ENCODE assay signal across 12 cellular contexts in genomic region chr5:78472469-78473106, GRCh38.
DNase-seq lines count a peak whose midpoint lies in the region; ATAC-seq, FAIRE-seq and TF ChIP-seq lines count a peak whose summit lies in the region.
"Had no signal": no experiment of that assay in that cellular context is flagged by ENCODE, and none has a peak within 500 bp of the region (broad histone marks: within the 10 kb centered on the region; RNA-seq: fewer than 3 reads in every experiment).

No MANE protein-coding gene starts in this region.

- ATAC-seq in left lung (peak; percentile 35), GM21737 (IDR thresholded peaks at IDR 0.05; ENCODE audit: unreplicated experiment) (no peak), GM21717 (IDR thresholded peaks at IDR 0.05; ENCODE audit: unreplicated experiment) (no peak)

- no peak for TF ChIP-seq POLR2A in uterus (IDR thresholded peaks at IDR 0.05)

- no peaks in the 10 kb centered on the region for H3K4me1 ChIP-seq in MM.1S (ENCODE audit: low read length)
- peaks cover 0 to 5% of the 10 kb centered on the region in 2 donors for H3K4me1 ChIP-seq in left lung
- peaks cover 0 to 3% of the 10 kb centered on the region in 2 donors for H3K4me1 ChIP-seq in uterus
- H3K4me1 ChIP-seq: Peyer's patch had no signal

- H3K27me3 ChIP-seq in MM.1S (replicated peaks; ENCODE audit: insufficient read depth, low read length) (no peaks in the 10 kb centered on the region), brain microvascular endothelial cell (replicated peaks) (no peaks in the 10 kb centered on the region), left lung (no peaks in the 10 kb centered on the region), uterus (no peaks in the 10 kb centered on the region)
- H3K27me3 ChIP-seq: Peyer's patch had no signal

- intact Hi-C loops in left lung (cut with DNase I) = loop anchor here in 1 of 2 donors (10.0 kb wide), 1 partner anchor 62 kb away; no protein-coding TSS in a partner anchor
- intact Hi-C loops in uterus (cut with DNase I; ENCODE audit: low total_unique reads) = no loop called here

- no peaks in the 10 kb centered on the region for H3K79me2 ChIP-seq in MM.1S (ENCODE audit: low read length)

- no peak overlapping the region for H3K27ac ChIP-seq in MM.1S (ENCODE audit: low read length)
- peak overlapping the region; percentile 24 for H3K27ac ChIP-seq in brain microvascular endothelial cell
- no peak overlapping the region for H3K27ac ChIP-seq in left lung
- no peak overlapping the region for H3K27ac ChIP-seq in uterus
- H3K27ac ChIP-seq: Peyer's patch had no signal

- H3K9me2 ChIP-seq in MM.1S (replicated peaks; ENCODE audit: insufficient read depth, low read length) = no peaks in the 10 kb centered on the region

- H3K4me3 ChIP-seq in MM.1S (ENCODE audit: low read length) (no peak overlapping the region), brain microvascular endothelial cell (ENCODE audit: low read depth, low read length) (no peak overlapping the region), left lung (no peak overlapping the region), uterus (no peak overlapping the region)
- H3K4me3 ChIP-seq: Peyer's patch had no signal

- H3K9ac ChIP-seq in MM.1S (ENCODE audit: low read length) = no peak overlapping the region

- H3K9me3 ChIP-seq in MM.1S (replicated peaks; ENCODE audit: insufficient read depth, low read length) (no peaks in the 10 kb centered on the region), left lung (no peaks in the 10 kb centered on the region), uterus (no peaks in the 10 kb centered on the region)
- H3K9me3 ChIP-seq: Peyer's patch had no signal

- peak; percentile 17 for TF ChIP-seq CTCF in D721Med (IDR thresholded peaks at IDR 0.05; ENCODE audit: insufficient read depth, missing control alignments)
- TF ChIP-seq CTCF in MM.1S (IDR thresholded peaks at IDR 0.05; ENCODE audit: low read length) = peak; percentile 20; the same call in 1 of the 2 replicates
- TF ChIP-seq CTCF in brain microvascular endothelial cell (IDR thresholded peaks at IDR 0.05; ENCODE audit: low read depth, low read length, missing control alignments) = peak; percentile 9
- no peak for TF ChIP-seq CTCF in left lung (IDR thresholded peaks at IDR 0.05)
- no peak for TF ChIP-seq CTCF in uterus (IDR thresholded peaks at IDR 0.05)

- in situ Hi-C loops in brain microvascular endothelial cell (cut with HindIII; ENCODE audit: low pct_ligation_motif_present, low sequenced_read_pairs) = no loop called here

- DNase-seq in D721Med (ENCODE audit: insufficient read length, low spot score) (no peak), MM.1S (no peak), brain microvascular endothelial cell (no peak), left lung (no peak), uterus (no peak), HuH-7.5 (ENCODE audit: low spot score) (no peak)
- DNase-seq: KG1; Peyer's patch; stimulated activated CD4-positive, alpha-beta T cell treated with anti-CD3 and anti-CD28 coated beads, Interleukin-12 subunit alpha, Interleukin-12 subunit beta, amount 100 ng/mL, for 4 hours; stimulated activated naive CD4-positive, alpha-beta T cell had no signal

- no peaks in the 10 kb centered on the region for H4K20me1 ChIP-seq in MM.1S (ENCODE audit: insufficient read depth, low read length)

- no peaks in the 10 kb centered on the region for H3K36me3 ChIP-seq in MM.1S (replicated peaks; ENCODE audit: insufficient read depth, low read length)
- no peaks in the 10 kb centered on the region for H3K36me3 ChIP-seq in brain microvascular endothelial cell (replicated peaks)
- H3K36me3 ChIP-seq in left lung = peaks cover 0 to 5% of the 10 kb centered on the region in 2 donors
- H3K36me3 ChIP-seq in uterus = no peaks in the 10 kb centered on the region

- H3K4me2 ChIP-seq in MM.1S (ENCODE audit: low read depth, low read length) = no peak overlapping the region

- H3F3A ChIP-seq in MM.1S (ENCODE audit: insufficient read depth, low read length) = no peaks in the 10 kb centered on the region

- no peak for FAIRE-seq in D721Med (lab: Jason Lieb, UNC)

- no peak overlapping the region for H2AFZ ChIP-seq in MM.1S (ENCODE audit: low read length)

Comparison
In these comparisons a context has a peak if more than half of its experiments do, and no peak if none do; other contexts are left out.
1. CTCF ChIP-seq: peak in D721Med (single experiment), MM.1S (single experiment) and brain microvascular endothelial cell (single experiment); none in left lung (0 of 2) and uterus (0 of 4).